ENCODE assay signal across 8 cellular contexts in the genomic region with DNA sequence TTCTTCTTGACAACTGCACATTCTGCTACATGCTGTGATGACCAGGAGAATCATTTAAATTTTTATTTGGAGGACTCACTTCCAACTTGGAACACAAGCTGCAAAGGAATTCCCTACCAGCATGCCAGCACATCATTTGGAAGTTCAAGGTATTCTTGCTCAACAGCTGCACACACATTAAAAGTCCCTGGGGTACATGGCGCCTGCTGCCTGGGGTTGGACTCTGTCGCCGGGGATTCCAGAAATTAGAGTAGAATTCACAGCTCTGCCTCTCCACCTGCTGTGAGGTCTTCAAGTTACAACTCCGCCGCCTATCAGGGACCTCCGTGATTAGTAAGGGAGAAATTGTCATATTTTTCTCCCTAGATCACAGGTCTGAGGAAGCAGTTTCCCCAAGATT. TPM values are rescaled to one million over a fixed set of nuclear protein-coding genes. Genes with fewer than 3 reads are reported as not detected.
DNase-seq lines count a peak whose midpoint lies in the region; ATAC-seq lines count a peak whose summit lies in the region.

No MANE protein-coding gene starts in this region.

- CTCF ChIA-PET in activated CD4-positive, alpha-beta memory T cell treated with anti-CD3 and anti-CD28 coated beads, Interleukin-2, amount 10 ng/mL, durations not matched to agents 7 days and 5 days (lab: Charles Lee): no interaction called here

- peaks cover 38% of the 10 kb centered on the region for H3K9me3 ChIP-seq in iPS-18a (ENCODE audit: control insufficient read depth, low read depth, low read length)

- POLR2A ChIA-PET in activated CD4-positive, alpha-beta memory T cell treated with anti-CD3 and anti-CD28 coated beads, Interleukin-2, amount 10 ng/mL, durations not matched to agents 7 days and 5 days (lab: Charles Lee): interaction anchor here (1.0 to 1.5 kb wide), 3 partner anchors 52 to 865 kb away, joined by 3 to 5 read pairs (median 3); a partner anchor contains a TSS

- no peak for ATAC-seq in stimulated activated memory B cell treated with anti-CD40 and anti-IgM and Interleukin-4, amounts not matched to agents 10 μg/mL and 1 μg/mL and 100 μg/mL, for 72 hours
- ATAC-seq in HG03196 (IDR thresholded peaks at IDR 0.05; ENCODE audit: unreplicated experiment): no peak

- H3K9ac ChIP-seq in iPS-18a (ENCODE audit: low read length): no peak overlapping the region

- no peaks in the 10 kb centered on the region for H3K27me3 Mint-ChIP-seq in T-helper 1 cell treated with Interleukin-12 subunit alpha and Interleukin-12 subunit beta and Interleukin-4 antibody, amounts not matched to agents 30 μg/mL and 1 μg/mL, for 36 hours (ENCODE audit: low read depth)
- peaks cover 6% of the 10 kb centered on the region for H3K27me3 Mint-ChIP-seq in activated CD4-positive, alpha-beta memory T cell treated with anti-CD3 and anti-CD28 coated beads, Interleukin-2, amount 10 ng/mL, durations not matched to agents 7 days and 5 days
- H3K27me3 Mint-ChIP-seq in stimulated activated memory B cell treated with anti-CD40 and anti-IgM and Interleukin-4, amounts not matched to agents 10 μg/mL and 1 μg/mL and 100 μg/mL, for 72 hours: no peaks in the 10 kb centered on the region

- no peak overlapping the region for H3K27ac ChIP-seq in iPS-18a (ENCODE audit: low read length)

- peak overlapping the region; percentile 53 for H3K4me3 ChIP-seq in iPS-18a (ENCODE audit: low read length)

- peaks cover 13% of the 10 kb centered on the region for H3K4me1 Mint-ChIP-seq in T-helper 1 cell treated with Interleukin-12 subunit alpha and Interleukin-12 subunit beta and Interleukin-4 antibody, amounts not matched to agents 30 μg/mL and 1 μg/mL, for 36 hours (ENCODE audit: low read depth)
- peaks cover 12% of the 10 kb centered on the region for H3K4me1 Mint-ChIP-seq in activated CD4-positive, alpha-beta memory T cell treated with anti-CD3 and anti-CD28 coated beads, Interleukin-2, amount 10 ng/mL, durations not matched to agents 7 days and 5 days
- peaks cover 15% of the 10 kb centered on the region for H3K4me1 Mint-ChIP-seq in stimulated activated memory B cell treated with anti-CD40 and anti-IgM and Interleukin-4, amounts not matched to agents 10 μg/mL and 1 μg/mL and 100 μg/mL, for 72 hours

- H3K27me3 ChIP-seq in iPS-18a (ENCODE audit: control insufficient read depth, insufficient read depth, low read length): peaks cover 27% of the 10 kb centered on the region

- H3K4me1 ChIP-seq in iPS-18a (ENCODE audit: control insufficient read depth, low read depth, low read length): no peaks in the 10 kb centered on the region

- H3K9me3 Mint-ChIP-seq in T-helper 1 cell treated with Interleukin-12 subunit alpha and Interleukin-12 subunit beta and Interleukin-4 antibody, amounts not matched to agents 30 μg/mL and 1 μg/mL, for 36 hours: peaks cover 48% of the 10 kb centered on the region
- H3K9me3 Mint-ChIP-seq in activated CD4-positive, alpha-beta memory T cell treated with anti-CD3 and anti-CD28 coated beads, Interleukin-2, amount 10 ng/mL, durations not matched to agents 7 days and 5 days: peaks cover 46% of the 10 kb centered on the region
- H3K9me3 Mint-ChIP-seq in stimulated activated memory B cell treated with anti-CD40 and anti-IgM and Interleukin-4, amounts not matched to agents 10 μg/mL and 1 μg/mL and 100 μg/mL, for 72 hours: peaks cover 18% of the 10 kb centered on the region

- peak overlapping the region; percentile 81 for H3K4me3 Mint-ChIP-seq in T-helper 1 cell treated with Interleukin-12 subunit alpha and Interleukin-12 subunit beta and Interleukin-4 antibody, amounts not matched to agents 30 μg/mL and 1 μg/mL, for 36 hours
- H3K4me3 Mint-ChIP-seq in activated CD4-positive, alpha-beta memory T cell treated with anti-CD3 and anti-CD28 coated beads, Interleukin-2, amount 10 ng/mL, durations not matched to agents 7 days and 5 days: peak overlapping the region; percentile 81
- peak overlapping the region; percentile 98 for H3K4me3 Mint-ChIP-seq in stimulated activated memory B cell treated with anti-CD40 and anti-IgM and Interleukin-4, amounts not matched to agents 10 μg/mL and 1 μg/mL and 100 μg/mL, for 72 hours

- peak overlapping the region; percentile 73 for H3K27ac Mint-ChIP-seq in T-helper 1 cell treated with Interleukin-12 subunit alpha and Interleukin-12 subunit beta and Interleukin-4 antibody, amounts not matched to agents 30 μg/mL and 1 μg/mL, for 36 hours
- H3K27ac Mint-ChIP-seq in activated CD4-positive, alpha-beta memory T cell treated with anti-CD3 and anti-CD28 coated beads, Interleukin-2, amount 10 ng/mL, durations not matched to agents 7 days and 5 days: no peak overlapping the region
- H3K27ac Mint-ChIP-seq in stimulated activated memory B cell treated with anti-CD40 and anti-IgM and Interleukin-4, amounts not matched to agents 10 μg/mL and 1 μg/mL and 100 μg/mL, for 72 hours: peak overlapping the region; percentile 92

- H3K36me3 Mint-ChIP-seq in T-helper 1 cell treated with Interleukin-12 subunit alpha and Interleukin-12 subunit beta and Interleukin-4 antibody, amounts not matched to agents 30 μg/mL and 1 μg/mL, for 36 hours (ENCODE audit: low read depth): peaks cover 41% of the 10 kb centered on the region
- H3K36me3 Mint-ChIP-seq in activated CD4-positive, alpha-beta memory T cell treated with anti-CD3 and anti-CD28 coated beads, Interleukin-2, amount 10 ng/mL, durations not matched to agents 7 days and 5 days (ENCODE audit: low read depth): peaks cover 50% of the 10 kb centered on the region
- H3K36me3 Mint-ChIP-seq in stimulated activated memory B cell treated with anti-CD40 and anti-IgM and Interleukin-4, amounts not matched to agents 10 μg/mL and 1 μg/mL and 100 μg/mL, for 72 hours: peaks cover 41% of the 10 kb centered on the region

- H3K36me3 ChIP-seq in iPS-18a (ENCODE audit: control insufficient read depth, low read depth, low read length): peaks cover 35% of the 10 kb centered on the region

- no peak for DNase-seq in T-helper 1 cell
- DNase-seq in activated CD4-positive, alpha-beta memory T cell treated with anti-CD3 and anti-CD28 coated beads, Interleukin-2, amount 10 ng/mL, durations not matched to agents 7 days and 5 days: no peak
- no peak for DNase-seq in A172 (ENCODE audit: low spot score)
- DNase-seq in GF-D8 (lab: John Stamatoyannopoulos, UW): no peak

RNA-seq across cellular contexts. Expression of a gene that starts 1.1 kb away (rescaled TPM):
- total RNA-seq in activated CD4-positive, alpha-beta memory T cell treated with anti-CD3 and anti-CD28 coated beads, Interleukin-2, amount 10 ng/mL, durations not matched to agents 7 days and 5 days: 10 to 100 TPM; 10.4 to 10.9 TPM
- 0.12 TPM in 1 of 2 replicates, not detected in the other for total RNA-seq in A172 (2014; rRNA removed; shearing (Covaris generic))

RNA-seq across cellular contexts. Expression of a gene that starts 41.3 kb away (rescaled TPM):
- total RNA-seq in activated CD4-positive, alpha-beta memory T cell treated with anti-CD3 and anti-CD28 coated beads, Interleukin-2, amount 10 ng/mL, durations not matched to agents 7 days and 5 days: 1 to 10 TPM; 1.5 to 1.6 TPM
- total RNA-seq in A172 (2014; rRNA removed; shearing (Covaris generic)): 0.41 and 1.4 TPM in 2 replicates

Comparison
In these comparisons a context has a peak if more than half of its experiments do, and no peak if none do; other contexts are left out.
1. RNA of a gene that starts 1.1 kb away (total RNA-seq): 10.4 to 10.9 TPM in activated CD4-positive, alpha-beta memory T cell treated with anti-CD3 and anti-CD28 coated beads, Interleukin-2, amount 10 ng/mL, durations not matched to agents 7 days and 5 days; 0.12 TPM in A172; every median in the first group is over 10 times any median in the second.
2. Peak in every context shown above with its lines, with median percentiles within 50 percentile points of each other: H3K4me3 Mint-ChIP-seq.